35 cellular contexts compared by ENCODE assay signal in genomic region chrY:7078725-7079124, GRCh38.
"Had no signal": no experiment of that assay in that cellular context is flagged by ENCODE, and none has a peak within 500 bp of the region (broad histone marks: within the 10 kb centered on the region; RNA-seq: fewer than 3 reads in every experiment).

No MANE protein-coding gene starts in this region.

- H3K27me3 ChIP-seq: MG63 had no signal

- H3K27ac ChIP-seq: KMS-11 had no signal

- H3K4me3 ChIP-seq: MG63 had no signal

- DNase-seq: Karpas-422, Kasumi-1, KG1, MG63, MM.1S, MV-4-11, NCI-H1048, NCI-H1092, NCI-H1092 treated with DMSO at 0.1 percent for 48 hours, NCI-H1105, NCI-H1105 treated with DMSO at 0.1 percent for 48 hours, NCI-H1417, NCI-H1417 treated with DMSO at 0.1 percent for 48 hours, NCI-H1436, NCI-H1436 treated with DMSO at 0.1 percent for 48 hours, NCI-H146, NCI-H1694, NCI-H1694 treated with DMSO at 0.1 percent for 48 hours, NCI-H187, NCI-H187 treated with DMSO at 0.1 percent for 48 hours, NCI-H1930, NCI-H2029, NCI-H2029 treated with DMSO at 0.1 percent for 48 hours, NCI-H2081, NCI-H2081 treated with DMSO at 0.1 percent for 48 hours, NCI-H2107, NCI-H2171, NCI-H2171 treated with DMSO at 0.1 percent for 48 hours, NCI-H2227 treated with DMSO at 0.1 percent for 48 hours, NCI-H226, NCI-H345, NCI-H446, NCI-H446 treated with DMSO at 0.1 percent for 48 hours, NCI-H510A had no signal

- H3K9me3 ChIP-seq: MG63 had no signal

- H3K36me3 ChIP-seq: MG63 had no signal
